ENCODE assay signal across 17 cellular contexts in genomic region chr1:11179125-11179524, GRCh38.
DNase-seq lines count a peak whose midpoint lies in the region; ATAC-seq and FAIRE-seq lines count a peak whose summit lies in the region.
"Had no signal": no experiment of that assay in that cellular context is flagged by ENCODE, and none has a peak within 500 bp of the region (broad histone marks: within the 10 kb centered on the region; RNA-seq: fewer than 3 reads in every experiment).

No MANE protein-coding gene starts in this region.

- H3K36me3 Mint-ChIP-seq in stimulated activated effector memory CD8-positive, alpha-beta T cell treated with anti-CD3 and anti-CD28 coated beads, Interleukin-12 subunit alpha, Interleukin-12 subunit beta, amount 100 ng/mL, for 72 hours: peaks cover 29% of the 10 kb centered on the region

- no peak for DNase-seq in HTR-8/SVneo (ENCODE audit: insufficient read length, low spot score)
- peak; percentile 66 for DNase-seq in inferior parietal cortex (ENCODE audit: extremely low spot score)
- no peak for DNase-seq in stimulated activated effector memory CD8-positive, alpha-beta T cell treated with anti-CD3 and anti-CD28 coated beads, Interleukin-12 subunit alpha, Interleukin-12 subunit beta, amount 100 ng/mL, for 72 hours (ENCODE audit: low spot score in 2 of 2)
- no peak for DNase-seq in NCI-H2227 treated with DMSO at 0.1 percent for 48 hours (lab: John Stamatoyannopoulos, UW)
- no peak for DNase-seq in NCI-H446 (lab: John Stamatoyannopoulos, UW)
- DNase-seq in NCI-H1417 (lab: John Stamatoyannopoulos, UW): no peak
- DNase-seq: COR-L47, DMS153, HCEC 1CT, MM.1S, NCI-H187 treated with DMSO at 0.1 percent for 48 hours, SIG-M5 had no signal

- ATAC-seq in stimulated activated effector memory CD8-positive, alpha-beta T cell treated with anti-CD3 and anti-CD28 coated beads, Interleukin-12 subunit alpha, Interleukin-12 subunit beta, amount 100 ng/mL, for 72 hours: no peak
- no peak for ATAC-seq in GM21360 (IDR thresholded peaks at IDR 0.05; ENCODE audit: unreplicated experiment)

- peak; percentile 59 for FAIRE-seq in HTR-8/SVneo (lab: Jason Lieb, UNC)

- H3K9me3 Mint-ChIP-seq in stimulated activated effector memory CD8-positive, alpha-beta T cell treated with anti-CD3 and anti-CD28 coated beads, Interleukin-12 subunit alpha, Interleukin-12 subunit beta, amount 100 ng/mL, for 72 hours: no peaks in the 10 kb centered on the region
- H3K9me3 Mint-ChIP-seq: CD14-positive monocyte had no signal

- H3K4me1 Mint-ChIP-seq in stimulated activated effector memory CD8-positive, alpha-beta T cell treated with anti-CD3 and anti-CD28 coated beads, Interleukin-12 subunit alpha, Interleukin-12 subunit beta, amount 100 ng/mL, for 72 hours: no peaks in the 10 kb centered on the region
- H3K4me1 Mint-ChIP-seq: CD14-positive monocyte had no signal

- H3K27ac ChIP-seq in angular gyrus (ENCODE audit: low read depth, low read length): peak overlapping the region; percentile 24
- H3K27ac ChIP-seq: HL-60, KMS-11 had no signal

- no peak overlapping the region for H3K4me3 Mint-ChIP-seq in stimulated activated effector memory CD8-positive, alpha-beta T cell treated with anti-CD3 and anti-CD28 coated beads, Interleukin-12 subunit alpha, Interleukin-12 subunit beta, amount 100 ng/mL, for 72 hours
- H3K4me3 Mint-ChIP-seq: CD14-positive monocyte had no signal

- peak overlapping the region; percentile 24 for H3K27ac Mint-ChIP-seq in stimulated activated effector memory CD8-positive, alpha-beta T cell treated with anti-CD3 and anti-CD28 coated beads, Interleukin-12 subunit alpha, Interleukin-12 subunit beta, amount 100 ng/mL, for 72 hours
- H3K27ac Mint-ChIP-seq: CD14-positive monocyte had no signal
